9 cellular contexts compared by ENCODE assay signal in genomic region chr6:29653452-29654038, GRCh38. TPM values are rescaled to one million over a fixed set of nuclear protein-coding genes. Genes with fewer than 3 reads are reported as not detected.
DNase-seq lines count a peak whose midpoint lies in the region; ATAC-seq and TF ChIP-seq lines count a peak whose summit lies in the region.
"Had no signal": no experiment of that assay in that cellular context is flagged by ENCODE, and none has a peak within 500 bp of the region (broad histone marks: within the 10 kb centered on the region; RNA-seq: fewer than 3 reads in every experiment).

No MANE protein-coding gene starts in this region.

- peaks cover 22% of the 10 kb centered on the region for H3K27me3 Mint-ChIP-seq in activated T-cell treated with anti-CD3 and anti-CD28 coated beads, Interleukin-2, amount 50 U/mL, for 4 hours (ENCODE audit: low read depth)
- peaks cover 14% of the 10 kb centered on the region for H3K27me3 Mint-ChIP-seq in activated T-cell treated with anti-CD3 and anti-CD28 coated beads, Interleukin-2, amount 50 U/mL, for 24 hours

- no peak for TF ChIP-seq POLR2A in tibial nerve (IDR thresholded peaks at IDR 0.05)

- H3K27ac Mint-ChIP-seq in activated T-cell treated with anti-CD3 and anti-CD28 coated beads, Interleukin-2, amount 50 U/mL, for 24 hours = no peak overlapping the region

- H3K36me3 Mint-ChIP-seq in activated T-cell treated with anti-CD3 and anti-CD28 coated beads, Interleukin-2, amount 50 U/mL, for 4 hours (ENCODE audit: insufficient read depth) = no peaks in the 10 kb centered on the region
- H3K36me3 Mint-ChIP-seq in activated T-cell treated with anti-CD3 and anti-CD28 coated beads, Interleukin-2, amount 50 U/mL, for 24 hours (ENCODE audit: low read depth) = peaks cover 2% of the 10 kb centered on the region

- TF ChIP-seq CTCF in tibial nerve (IDR thresholded peaks at IDR 0.05) = peak; percentile 37 to 75 (median 67)

- no peaks in the 10 kb centered on the region for H3K36me3 ChIP-seq in tibial nerve

- H3K4me1 Mint-ChIP-seq in activated T-cell treated with anti-CD3 and anti-CD28 coated beads, Interleukin-2, amount 50 U/mL, for 4 hours (ENCODE audit: low read depth) = peaks cover 10% of the 10 kb centered on the region
- H3K4me1 Mint-ChIP-seq in activated T-cell treated with anti-CD3 and anti-CD28 coated beads, Interleukin-2, amount 50 U/mL, for 24 hours (ENCODE audit: low read depth) = peaks cover 11% of the 10 kb centered on the region

- H3K27me3 ChIP-seq in tibial nerve = peaks cover 0 to 5% of the 10 kb centered on the region in 2 donors

- no peak for TF ChIP-seq EP300 in tibial nerve (IDR thresholded peaks at IDR 0.05)

- WGBS in tibial nerve, 2 donors = 12 to 13% methylated on average over 8 of the region's 8 CpGs

- H3K27ac ChIP-seq in tibial nerve = no peak overlapping the region

- H3K9me3 Mint-ChIP-seq in activated T-cell treated with anti-CD3 and anti-CD28 coated beads, Interleukin-2, amount 50 U/mL, for 4 hours = no peaks in the 10 kb centered on the region
- H3K9me3 Mint-ChIP-seq in activated T-cell treated with anti-CD3 and anti-CD28 coated beads, Interleukin-2, amount 50 U/mL, for 24 hours = no peaks in the 10 kb centered on the region

- H3K4me3 Mint-ChIP-seq in activated T-cell treated with anti-CD3 and anti-CD28 coated beads, Interleukin-2, amount 50 U/mL, for 4 hours = no peak overlapping the region
- no peak overlapping the region for H3K4me3 Mint-ChIP-seq in activated T-cell treated with anti-CD3 and anti-CD28 coated beads, Interleukin-2, amount 50 U/mL, for 24 hours

- peaks cover 0 to 11% (median 3%) of the 10 kb centered on the region in 4 donors for H3K4me1 ChIP-seq in tibial nerve

- no peaks in the 10 kb centered on the region for H3K9me3 ChIP-seq in tibial nerve

- no peak overlapping the region for H3K4me3 ChIP-seq in tibial nerve

- peak; percentile 22 for DNase-seq in activated T-cell treated with anti-CD3 and anti-CD28 coated beads, Interleukin-2, amount 50 U/mL, for 4 hours
- no peak for DNase-seq in activated T-cell treated with anti-CD3 and anti-CD28 coated beads, Interleukin-2, amount 50 U/mL, for 24 hours
- DNase-seq in NCI-H128 (lab: John Stamatoyannopoulos, UW; ENCODE audit: unreplicated experiment) = peak; percentile 22
- peak; percentile 75 for DNase-seq in SK-N-DZ (ENCODE audit: low spot score)
- peak; percentile 4 to 62 for DNase-seq in cerebellar nuclear complex (lab: John Stamatoyannopoulos, UW)
- DNase-seq in lung microvascular endothelial cell (ENCODE audit: low read depth in 2 of 2) = peak; percentile 83 to 86
- peak in 1 of 2 donors; percentile 30 for DNase-seq in tibial nerve (ENCODE audit: low spot score in 2 of 2)

- no peak for ATAC-seq in activated T-cell treated with anti-CD3 and anti-CD28 coated beads, Interleukin-2, amount 50 U/mL, for 4 hours
- no peak for ATAC-seq in HG03342 (IDR thresholded peaks at IDR 0.05; ENCODE audit: unreplicated experiment)

RNA-seq across cellular contexts. Expression of gene MOG, which starts 3.3 kb away (rescaled TPM):
- total RNA-seq in activated T-cell treated with anti-CD3 and anti-CD28 coated beads, Interleukin-2, amount 50 U/mL, for 4 hours = not detected
- not detected in 2 replicates for polyA plus RNA-seq in SK-N-DZ (2014; cell fraction: cytosol; rRNA removed)
- not detected in 2 replicates for polyA plus RNA-seq in SK-N-DZ (2014; cell fraction: nucleus; rRNA removed)
- total RNA-seq in lung microvascular endothelial cell (not detected in 2 replicates), tibial nerve (not detected)
- total RNA-seq: urinary bladder had no signal
- polyA plus RNA-seq: urinary bladder had no signal

RNA-seq across cellular contexts. Expression of gene GABBR1, which starts 20.6 kb away (rescaled TPM):
- total RNA-seq in activated T-cell treated with anti-CD3 and anti-CD28 coated beads, Interleukin-2, amount 50 U/mL, for 4 hours = 1 to 10 TPM; 4.2 to 5.6 (median 4.7) TPM
- 8.3 and 10.0 TPM in 2 replicates for polyA plus RNA-seq in SK-N-DZ (2014; cell fraction: cytosol; rRNA removed)
- 73.7 and 120 TPM in 2 replicates for polyA plus RNA-seq in SK-N-DZ (2014; cell fraction: nucleus; rRNA removed)
- 1.7 and 4.0 TPM in 2 replicates for total RNA-seq in lung microvascular endothelial cell
- total RNA-seq in tibial nerve = 10 to 100 TPM; 55.3 to 89.6 (median 70.5) TPM

RNA-seq across cellular contexts. Expression of gene ZFP57, which starts 27.4 kb away (rescaled TPM):
- not detected for total RNA-seq in activated T-cell treated with anti-CD3 and anti-CD28 coated beads, Interleukin-2, amount 50 U/mL, for 4 hours
- polyA plus RNA-seq in SK-N-DZ (2014; cell fraction: cytosol; rRNA removed) = not detected in 2 replicates
- polyA plus RNA-seq in SK-N-DZ (2014; cell fraction: nucleus; rRNA removed) = not detected in 2 replicates
- total RNA-seq in lung microvascular endothelial cell (1.4 TPM in 1 of 2 replicates, not detected in the other), tibial nerve (under 1 TPM in 1 of 4 donors, not detected in 3; 0.66 TPM)
- total RNA-seq: urinary bladder had no signal
- polyA plus RNA-seq: urinary bladder had no signal

Comparison
In these comparisons a context has a peak if more than half of its experiments do, and no peak if none do; other contexts are left out.
1. RNA of gene GABBR1, which starts 20.6 kb away (total RNA-seq): 55.3 to 89.6 TPM in tibial nerve; 4.2 to 5.6 TPM in activated T-cell treated with anti-CD3 and anti-CD28 coated beads, Interleukin-2, amount 50 U/mL, for 4 hours and 1.7 to 4.0 TPM in lung microvascular endothelial cell; every median in the first group is over 4 times any median in the second.